In the genomic region with DNA sequence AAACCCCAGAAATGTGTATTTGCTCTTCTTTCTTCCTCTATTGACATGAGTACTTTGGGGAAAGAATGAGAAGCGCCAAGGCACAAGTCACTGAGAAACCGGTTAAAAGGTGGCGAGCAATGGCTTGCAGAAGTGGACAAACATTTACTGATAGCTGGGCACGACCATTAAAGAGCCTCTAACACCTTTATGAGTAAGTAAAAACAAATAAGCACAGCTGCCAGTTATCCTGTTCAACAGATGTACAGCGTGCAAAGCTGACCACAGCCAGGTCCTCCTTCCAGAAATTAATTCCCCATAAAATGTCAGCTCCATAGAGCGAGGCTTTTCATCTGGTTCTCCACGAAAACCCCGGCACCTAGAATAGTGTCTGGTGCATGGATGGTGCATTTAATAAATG, we compare ENCODE assay signal across 17 cellular contexts.
DNase-seq lines count a peak whose midpoint lies in the region; ATAC-seq and TF ChIP-seq lines count a peak whose summit lies in the region.
"Had no signal": no experiment of that assay in that cellular context is flagged by ENCODE, and none has a peak within 500 bp of the region (broad histone marks: within the 10 kb centered on the region; RNA-seq: fewer than 3 reads in every experiment).

No MANE protein-coding gene starts in this region.

- peaks cover 94% of the 10 kb centered on the region for H3K79me2 ChIP-seq in hepatocyte

- TF ChIP-seq CTCF in hepatocyte (IDR thresholded peaks at IDR 0.05; ENCODE audit: poor library complexity): no peak
- no peak for TF ChIP-seq CTCF in thoracic aorta (IDR thresholded peaks at IDR 0.05)

- ATAC-seq in thoracic aorta (ENCODE audit: insufficient number of reproducible peaks, low FRiP score, low read depth) (no peak), GM21528 (IDR thresholded peaks at IDR 0.05; ENCODE audit: low FRiP score, unreplicated experiment) (no peak)
- ATAC-seq: GM23338, Right ventricle myocardium inferior had no signal

- H3K27ac ChIP-seq in hepatocyte (peak overlapping the region; percentile 32), thoracic aorta (peak overlapping the region; percentile 66 to 72)

- H3K4me2 ChIP-seq in hepatocyte: peak overlapping the region; percentile 48
- H3K4me2 ChIP-seq: GM23338 had no signal

- H3K4me3 ChIP-seq in hepatocyte: no peak overlapping the region
- H3K4me3 ChIP-seq in thoracic aorta: no peak overlapping the region
- H3K4me3 ChIP-seq: GM23338 had no signal

- no peaks in the 10 kb centered on the region for H3K36me3 ChIP-seq in hepatocyte (replicated peaks; ENCODE audit: insufficient read depth, low read depth)
- H3K36me3 ChIP-seq in thoracic aorta: no peaks in the 10 kb centered on the region

- H4K20me1 ChIP-seq in hepatocyte (ENCODE audit: insufficient read depth, poor library complexity, severe bottlenecking): peaks cover 30% of the 10 kb centered on the region

- no peaks in the 10 kb centered on the region for H3K9me3 ChIP-seq in hepatocyte (ENCODE audit: low read depth)
- H3K9me3 ChIP-seq in thoracic aorta: no peaks in the 10 kb centered on the region

- H3K27me3 ChIP-seq in hepatocyte (no peaks in the 10 kb centered on the region), thoracic aorta (replicated peaks; ENCODE audit: insufficient read depth) (no peaks in the 10 kb centered on the region)

- no peak overlapping the region for H2AFZ ChIP-seq in hepatocyte
- H2AFZ ChIP-seq: GM23338 had no signal

- peak; percentile 28 for DNase-seq in NCI-H82 (lab: John Stamatoyannopoulos, UW)
- DNase-seq in NCI-H82 treated with DMSO at 0.1 percent for 48 hours (lab: John Stamatoyannopoulos, UW; ENCODE audit: unreplicated experiment): no peak
- DNase-seq in NCI-H510A treated with DMSO at 0.1 percent for 48 hours (lab: John Stamatoyannopoulos, UW): peak; percentile 99
- no peak for DNase-seq in hepatocyte (ENCODE audit: low spot score)
- DNase-seq in thoracic aorta (ENCODE audit: low spot score): no peak
- DNase-seq in stimulated activated CD8-positive, alpha-beta memory T cell treated with anti-CD3 and anti-CD28 coated beads, Interleukin-4, amount 100 ng/mL, for 48 hours: no peak
- DNase-seq in LoVo (ENCODE audit: low spot score): no peak
- DNase-seq: activated CD4-positive, alpha-beta T cell treated with anti-CD3 and anti-CD28 coated beads, Interleukin-2, amount 10 ng/mL, durations not matched to agents 24 days and 14 days; activated T-cell treated with anti-CD3 and anti-CD28 coated beads, Interleukin-2, amount 50 U/mL, for 48 hours; COR-L47; head of caudate nucleus; kidney glomerular epithelial cell; NCI-H1048; NCI-H526 had no signal

- WGBS in hepatocyte (ENCODE audit: low lambda C conversion rate, missing lambda C conversion rate): 59% methylated on average over 8 of the region's 8 CpGs

- peaks cover 16% of the 10 kb centered on the region for H3K4me1 ChIP-seq in hepatocyte (ENCODE audit: insufficient read depth)
- peaks cover 50 to 81% of the 10 kb centered on the region in 2 donors for H3K4me1 ChIP-seq in thoracic aorta (ENCODE audit: control insufficient read depth in 1 of 2, low read depth in 2 of 2)

- no peaks in the 10 kb centered on the region for H3K9me2 ChIP-seq in hepatocyte (replicated peaks; ENCODE audit: insufficient read depth)

Comparison
In these comparisons a context has a peak if more than half of its experiments do, and no peak if none do; other contexts are left out.
1. DNase-seq: peak in NCI-H82 (single experiment) and NCI-H510A treated with DMSO at 0.1 percent for 48 hours (single experiment); none in NCI-H82 treated with DMSO at 0.1 percent for 48 hours (single experiment), hepatocyte (single experiment), thoracic aorta (single experiment), stimulated activated CD8-positive, alpha-beta memory T cell treated with anti-CD3 and anti-CD28 coated beads, Interleukin-4, amount 100 ng/mL, for 48 hours (single experiment) and LoVo (single experiment).